In genomic region chr2:2873450-2873811, GRCh38 we compare ENCODE assay signal across 21 cellular contexts.
"Had no signal": no experiment of that assay in that cellular context is flagged by ENCODE, and none has a peak within 500 bp of the region (broad histone marks: within the 10 kb centered on the region; RNA-seq: fewer than 3 reads in every experiment).

No MANE protein-coding gene starts in this region.

- H3K9me3 ChIP-seq: upper lobe of right lung had no signal

- H3K27me3 Mint-ChIP-seq: activated CD4-positive, alpha-beta memory T cell treated with anti-CD3 and anti-CD28 coated beads, Interleukin-2, amount 10 ng/mL, durations not matched to agents 7 days and 5 days; activated CD4-positive, alpha-beta T cell treated with anti-CD3 and anti-CD28 coated beads, Interleukin-2, amount 10 ng/mL, durations not matched to agents 24 days and 14 days; activated naive CD8-positive, alpha-beta T cell treated with anti-CD3 and anti-CD28 coated beads, Interleukin-2, amount 50 U/mL, for 24 hours had no signal

- H3K36me3 ChIP-seq: heart left ventricle, spleen, upper lobe of right lung had no signal

- DNase-seq: activated CD4-positive, alpha-beta memory T cell treated with anti-CD3 and anti-CD28 coated beads, Interleukin-2, amount 10 ng/mL, durations not matched to agents 7 days and 5 days; activated CD4-positive, alpha-beta T cell treated with anti-CD3 and anti-CD28 coated beads, Interleukin-2, amount 10 ng/mL, durations not matched to agents 24 days and 14 days; activated gamma-delta T cell; activated naive CD4-positive, alpha-beta T cell treated with anti-CD3 and anti-CD28 coated beads, Interleukin-2, amount 50 U/mL, for 16 hours; activated naive CD8-positive, alpha-beta T cell treated with anti-CD3 and anti-CD28 coated beads, Interleukin-2, amount 50 U/mL, for 24 hours; activated T-cell treated with anti-CD3 and anti-CD28 coated beads, Interleukin-2, amount 50 U/mL, for 72 hours; cerebellar nuclear complex; cortex of kidney; heart left ventricle; left ventricle myocardium superior; mammary epithelial cell; midbrain; natural killer cell; occipital lobe; spleen; stimulated activated CD4-positive, alpha-beta T cell treated with anti-CD3 and anti-CD28 coated beads, Interleukin-4, amount 100 ng/mL, for 24 hours; stimulated activated naive CD8-positive, alpha-beta T cell treated with anti-CD3 and anti-CD28 coated beads, Interleukin-15, Interleukin-2, amounts not matched to agents 100 U/mL and 50 U/mL, for 24 hours; upper lobe of right lung had no signal

- H3K27ac ChIP-seq: heart left ventricle, spleen, upper lobe of right lung, VCaP had no signal

- H3K4me3 Mint-ChIP-seq: activated CD4-positive, alpha-beta memory T cell treated with anti-CD3 and anti-CD28 coated beads, Interleukin-2, amount 10 ng/mL, durations not matched to agents 7 days and 5 days; activated CD4-positive, alpha-beta T cell treated with anti-CD3 and anti-CD28 coated beads, Interleukin-2, amount 10 ng/mL, durations not matched to agents 24 days and 14 days; activated naive CD8-positive, alpha-beta T cell treated with anti-CD3 and anti-CD28 coated beads, Interleukin-2, amount 50 U/mL, for 24 hours; activated T-cell treated with anti-CD3 and anti-CD28 coated beads, Interleukin-2, amount 50 U/mL, for 72 hours; natural killer cell; T-helper 2 cell treated with Interferon-gamma antibody and Interleukin-4, amounts not matched to agents 5 μg/mL and 100 μg/mL, for 36 hours had no signal

- H3K4me3 ChIP-seq: heart left ventricle, spleen, upper lobe of right lung had no signal

- H3K4me1 Mint-ChIP-seq: activated CD4-positive, alpha-beta memory T cell treated with anti-CD3 and anti-CD28 coated beads, Interleukin-2, amount 10 ng/mL, durations not matched to agents 7 days and 5 days; activated CD4-positive, alpha-beta T cell treated with anti-CD3 and anti-CD28 coated beads, Interleukin-2, amount 10 ng/mL, durations not matched to agents 24 days and 14 days; activated naive CD8-positive, alpha-beta T cell treated with anti-CD3 and anti-CD28 coated beads, Interleukin-2, amount 50 U/mL, for 24 hours; natural killer cell had no signal

- ATAC-seq: activated CD4-positive, CD25-positive, alpha-beta regulatory T cell treated with anti-CD3 and anti-CD28 coated beads, Interleukin-2, amount 50 U/mL, for 24 hours; activated T-cell treated with anti-CD3 and anti-CD28 coated beads, Interleukin-2, amount 50 U/mL, for 72 hours; heart left ventricle; left ventricle myocardium superior; natural killer cell; stimulated activated naive CD8-positive, alpha-beta T cell treated with anti-CD3 and anti-CD28 coated beads, Interleukin-15, Interleukin-2, amounts not matched to agents 100 U/mL and 50 U/mL, for 24 hours; upper lobe of right lung had no signal

- H3K36me3 Mint-ChIP-seq: natural killer cell had no signal

- H3K27me3 ChIP-seq: spleen, upper lobe of right lung had no signal

- H3K9me3 Mint-ChIP-seq: activated CD4-positive, alpha-beta memory T cell treated with anti-CD3 and anti-CD28 coated beads, Interleukin-2, amount 10 ng/mL, durations not matched to agents 7 days and 5 days; activated CD4-positive, alpha-beta T cell treated with anti-CD3 and anti-CD28 coated beads, Interleukin-2, amount 10 ng/mL, durations not matched to agents 24 days and 14 days; activated naive CD8-positive, alpha-beta T cell treated with anti-CD3 and anti-CD28 coated beads, Interleukin-2, amount 50 U/mL, for 24 hours; activated T-cell treated with anti-CD3 and anti-CD28 coated beads, Interleukin-2, amount 50 U/mL, for 72 hours; natural killer cell; T-helper 2 cell treated with Interferon-gamma antibody and Interleukin-4, amounts not matched to agents 5 μg/mL and 100 μg/mL, for 36 hours had no signal

- H3K4me1 ChIP-seq: heart left ventricle, spleen, upper lobe of right lung had no signal

- H3K27ac Mint-ChIP-seq: activated CD4-positive, alpha-beta memory T cell treated with anti-CD3 and anti-CD28 coated beads, Interleukin-2, amount 10 ng/mL, durations not matched to agents 7 days and 5 days; activated CD4-positive, alpha-beta T cell treated with anti-CD3 and anti-CD28 coated beads, Interleukin-2, amount 10 ng/mL, durations not matched to agents 24 days and 14 days; activated naive CD8-positive, alpha-beta T cell treated with anti-CD3 and anti-CD28 coated beads, Interleukin-2, amount 50 U/mL, for 24 hours; activated T-cell treated with anti-CD3 and anti-CD28 coated beads, Interleukin-2, amount 50 U/mL, for 72 hours; natural killer cell; T-helper 2 cell treated with Interferon-gamma antibody and Interleukin-4, amounts not matched to agents 5 μg/mL and 100 μg/mL, for 36 hours had no signal
